14 cellular contexts compared by ENCODE assay signal in genomic region chr17:79987890-79988162, GRCh38. TPM values are rescaled to one million over a fixed set of nuclear protein-coding genes. Genes with fewer than 3 reads are reported as not detected.
DNase-seq lines count a peak whose midpoint lies in the region; ATAC-seq, FAIRE-seq and TF ChIP-seq lines count a peak whose summit lies in the region.
"Had no signal": no experiment of that assay in that cellular context is flagged by ENCODE, and none has a peak within 500 bp of the region (broad histone marks: within the 10 kb centered on the region; RNA-seq: fewer than 3 reads in every experiment).

No MANE protein-coding gene starts in this region.

- DNase-seq in kidney = no peak
- DNase-seq in small intestine = no peak
- no peak for DNase-seq in stimulated activated CD4-positive, alpha-beta T cell treated with anti-CD3 and anti-CD28 coated beads, Interleukin-12 subunit alpha, Interleukin-12 subunit beta, amount 100 ng/mL, for 4 hours
- DNase-seq in NCI-H526 treated with DMSO at 0.1 percent for 48 hours (lab: John Stamatoyannopoulos, UW) = no peak
- DNase-seq: activated naive CD4-positive, alpha-beta T cell treated with anti-CD3 and anti-CD28 coated beads, Interleukin-2, amount 50 U/mL, for 16 hours; BE2C; central memory CD4-positive, alpha-beta T cell; Right ventricle myocardium superior had no signal

- H3K4me1 ChIP-seq in kidney (ENCODE audit: control insufficient read depth in 1 of 2, insufficient read depth in 1 of 2, low read depth in 1 of 2, low read length in 2 of 2) = peaks cover 32 to 33% of the 10 kb centered on the region in 2 donors
- H3K4me1 ChIP-seq in small intestine (ENCODE audit: control insufficient read depth in 2 of 2, insufficient read depth in 1 of 2, low read depth in 1 of 2, low read length in 1 of 2) = peaks cover 5 to 14% of the 10 kb centered on the region in 2 donors

- intact Hi-C loops in kidney (cut with DNase I) = no loop called here

- no peak for ATAC-seq in activated CD4-positive, CD25-positive, alpha-beta regulatory T cell treated with anti-CD3 and anti-CD28 coated beads, Interleukin-2, amount 50 U/mL, for 24 hours
- no peak for ATAC-seq in GM21528 (IDR thresholded peaks at IDR 0.05; ENCODE audit: low FRiP score, unreplicated experiment)

- peak overlapping the region; percentile 40 for H3K4me3 ChIP-seq in WI38 (ENCODE audit: low read depth, low read length)
- peak overlapping the region in 1 of 2 donors; percentile 24 for H3K4me3 ChIP-seq in kidney (ENCODE audit: low read length in 2 of 2)
- H3K4me3 ChIP-seq in small intestine (ENCODE audit: low read depth in 1 of 2, low read length in 2 of 2) = no peak overlapping the region
- H3K4me3 ChIP-seq: left lung, thyroid gland had no signal

- H3K27me3 ChIP-seq in small intestine (ENCODE audit: control insufficient read depth in 2 of 2, insufficient read depth in 2 of 2, low read length in 2 of 2) = no peaks in the 10 kb centered on the region
- H3K27me3 ChIP-seq: BE2C, thyroid gland had no signal

- FAIRE-seq in kidney (lab: Jason Lieb, UNC) (no peak), small intestine (lab: Jason Lieb, UNC) (no peak)

- no peak overlapping the region for H3K9ac ChIP-seq in kidney (ENCODE audit: low read length in 2 of 2)

- H3K27ac ChIP-seq in C4-2B (peak overlapping the region; percentile 97), kidney (ENCODE audit: low read depth in 2 of 2, low read length in 2 of 2) (peak overlapping the region; percentile 50 to 65), small intestine (ENCODE audit: low read depth in 1 of 2, low read length in 1 of 2) (peak overlapping the region; percentile 63 to 69)

- no peaks in the 10 kb centered on the region for H3K36me3 ChIP-seq in kidney (ENCODE audit: control insufficient read depth in 1 of 2, insufficient read depth in 2 of 2, low read length in 2 of 2)
- no peaks in the 10 kb centered on the region for H3K36me3 ChIP-seq in small intestine (ENCODE audit: control insufficient read depth in 2 of 2, insufficient read depth in 2 of 2, low read length in 2 of 2)
- H3K36me3 ChIP-seq: BE2C, left lung, thyroid gland had no signal

- WGBS in small intestine, 3 donors = 23 to 51% (median 45%) methylated on average over 9 of the region's 9 CpGs

- no peak for TF ChIP-seq CTCF in C4-2B (conservative IDR thresholded peaks at IDR 0.05)
- TF ChIP-seq CTCF in WI38 (IDR thresholded peaks at IDR 0.05; ENCODE audit: low read depth, low read length) = no peak
- no peak for TF ChIP-seq CTCF in kidney (IDR thresholded peaks at IDR 0.05; ENCODE audit: borderline replicate concordance, extremely low read depth, insufficient read depth)

- H3K9me3 ChIP-seq in kidney (ENCODE audit: control insufficient read depth in 1 of 2, low read length in 2 of 2) = no peaks in the 10 kb centered on the region
- no peaks in the 10 kb centered on the region for H3K9me3 ChIP-seq in small intestine (ENCODE audit: control insufficient read depth, low read depth)
- H3K9me3 ChIP-seq: BE2C, left lung, thyroid gland had no signal

RNA-seq across cellular contexts. Expression of gene TBC1D16, which starts 47.8 kb away (rescaled TPM):
- total RNA-seq in kidney = 68.0 TPM
- polyA plus RNA-seq in kidney (ENCODE audit: insufficient read depth, low read depth, low replicate concordance) (9.1 TPM), small intestine (10 to 100 TPM in 1 of 3 donors, 1 to 10 TPM in 2; 1.6 to 27.1 (median 3.2) TPM)

RNA-seq across cellular contexts. Expression of gene CCDC40, which starts 48.6 kb away (rescaled TPM):
- 22.6 TPM for total RNA-seq in kidney
- polyA plus RNA-seq in kidney (ENCODE audit: insufficient read depth, low read depth, low replicate concordance) = 5.1 TPM
- 1 to 10 TPM in 1 of 3 donors, under 1 TPM in 2; 0.45 to 1.2 (median 0.81) TPM for polyA plus RNA-seq in small intestine
